ENCODE assay signal across 8 cellular contexts in the genomic region with DNA sequence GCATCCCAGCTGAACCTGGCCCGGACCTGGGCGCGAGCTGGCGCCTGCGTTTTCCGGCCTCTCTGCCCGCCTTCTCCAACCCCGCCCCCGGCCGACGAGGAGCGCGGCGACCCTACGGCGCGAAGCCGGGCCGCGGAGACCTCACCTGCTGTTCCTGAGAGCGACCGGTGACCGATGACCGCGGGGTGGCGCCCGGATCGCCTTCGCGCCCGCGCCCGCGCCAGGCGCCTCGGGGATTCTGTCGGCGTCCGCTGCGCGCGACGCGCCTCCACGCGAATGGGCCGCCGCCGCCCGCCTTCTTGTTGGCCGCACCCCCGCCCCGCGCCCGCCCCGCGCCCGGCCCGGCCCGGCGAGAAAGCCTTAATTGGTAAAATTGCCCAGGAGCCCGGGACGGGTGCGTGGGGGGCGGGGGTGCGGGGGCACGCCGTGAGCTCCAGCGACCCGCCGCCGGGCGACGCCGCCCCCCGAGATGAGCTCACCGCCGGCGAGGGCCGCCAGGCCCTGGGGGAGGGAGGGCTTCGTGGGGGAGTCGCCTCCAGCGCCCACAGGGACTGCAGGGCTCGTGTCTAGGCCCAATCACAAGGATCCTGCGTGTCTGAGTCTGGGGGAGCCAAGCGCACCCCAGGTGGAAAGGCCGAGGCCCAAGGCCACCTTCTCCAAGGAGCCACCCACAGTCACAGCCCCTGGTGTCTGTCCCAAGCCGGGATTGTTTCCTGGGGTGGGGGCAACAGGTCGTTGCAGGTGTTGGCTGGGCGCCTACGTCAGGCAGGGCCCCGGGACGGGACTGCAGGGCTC. TPM values are rescaled to one million over a fixed set of nuclear protein-coding genes. Genes with fewer than 3 reads are reported as not detected.
A peak's percentile ranks its signal among the peaks of the same experiment; 100 is the strongest.
DNase-seq lines count a peak whose midpoint lies in the region; ATAC-seq, FAIRE-seq and TF ChIP-seq lines count a peak whose summit lies in the region.

A gene with protein sequence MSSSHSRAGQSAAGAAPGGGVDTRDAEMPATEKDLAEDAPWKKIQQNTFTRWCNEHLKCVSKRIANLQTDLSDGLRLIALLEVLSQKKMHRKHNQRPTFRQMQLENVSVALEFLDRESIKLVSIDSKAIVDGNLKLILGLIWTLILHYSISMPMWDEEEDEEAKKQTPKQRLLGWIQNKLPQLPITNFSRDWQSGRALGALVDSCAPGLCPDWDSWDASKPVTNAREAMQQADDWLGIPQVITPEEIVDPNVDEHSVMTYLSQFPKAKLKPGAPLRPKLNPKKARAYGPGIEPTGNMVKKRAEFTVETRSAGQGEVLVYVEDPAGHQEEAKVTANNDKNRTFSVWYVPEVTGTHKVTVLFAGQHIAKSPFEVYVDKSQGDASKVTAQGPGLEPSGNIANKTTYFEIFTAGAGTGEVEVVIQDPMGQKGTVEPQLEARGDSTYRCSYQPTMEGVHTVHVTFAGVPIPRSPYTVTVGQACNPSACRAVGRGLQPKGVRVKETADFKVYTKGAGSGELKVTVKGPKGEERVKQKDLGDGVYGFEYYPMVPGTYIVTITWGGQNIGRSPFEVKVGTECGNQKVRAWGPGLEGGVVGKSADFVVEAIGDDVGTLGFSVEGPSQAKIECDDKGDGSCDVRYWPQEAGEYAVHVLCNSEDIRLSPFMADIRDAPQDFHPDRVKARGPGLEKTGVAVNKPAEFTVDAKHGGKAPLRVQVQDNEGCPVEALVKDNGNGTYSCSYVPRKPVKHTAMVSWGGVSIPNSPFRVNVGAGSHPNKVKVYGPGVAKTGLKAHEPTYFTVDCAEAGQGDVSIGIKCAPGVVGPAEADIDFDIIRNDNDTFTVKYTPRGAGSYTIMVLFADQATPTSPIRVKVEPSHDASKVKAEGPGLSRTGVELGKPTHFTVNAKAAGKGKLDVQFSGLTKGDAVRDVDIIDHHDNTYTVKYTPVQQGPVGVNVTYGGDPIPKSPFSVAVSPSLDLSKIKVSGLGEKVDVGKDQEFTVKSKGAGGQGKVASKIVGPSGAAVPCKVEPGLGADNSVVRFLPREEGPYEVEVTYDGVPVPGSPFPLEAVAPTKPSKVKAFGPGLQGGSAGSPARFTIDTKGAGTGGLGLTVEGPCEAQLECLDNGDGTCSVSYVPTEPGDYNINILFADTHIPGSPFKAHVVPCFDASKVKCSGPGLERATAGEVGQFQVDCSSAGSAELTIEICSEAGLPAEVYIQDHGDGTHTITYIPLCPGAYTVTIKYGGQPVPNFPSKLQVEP (N-terminal part only) (minus strand): TSS at position 274 of the 795 bp plus-strand sequence. CDS start 3,389 bp downstream, outside the sequence.

- no peak for TF ChIP-seq CTCF in CD4-positive, alpha-beta T cell (IDR thresholded peaks at IDR 0.05)
- TF ChIP-seq CTCF in HFF-Myc (IDR thresholded peaks at IDR 0.05; ENCODE audit: low read depth, low read length, missing control alignments) (no peak), osteocyte (IDR thresholded peaks at IDR 0.05) (no peak)

- POLR2A ChIA-PET in CD4-positive, alpha-beta T cell (lab: Charles Lee) = interaction anchor here (1.1 to 2.1 kb wide), 4 partner anchors 23 to 142 kb away, joined by 3 to 8 read pairs (median 4); partner anchors contain the start of gene RPL10

- H3K27me3 ChIP-seq in CD4-positive, alpha-beta T cell (ENCODE audit: control insufficient read depth, insufficient read depth, low read length) = no peaks in the 10 kb centered on the region

- peak in 1 of 10 experiments; percentile 32 for DNase-seq in CD4-positive, alpha-beta T cell
- DNase-seq in HFF-Myc (ENCODE audit: extremely low read depth, low read depth) = no peak
- peak; percentile 39 for DNase-seq in activated CD8-positive, alpha-beta memory T cell treated with anti-CD3 and anti-CD28 coated beads, Interleukin-2, amount 50 U/mL, for 4 hours
- DNase-seq in glomerular visceral epithelial cell (ENCODE audit: extremely low spot score) = peak; percentile 66
- DNase-seq in osteocyte (ENCODE audit: extremely low spot score, unreplicated experiment) = no peak
- DNase-seq in urothelium cell line (ENCODE audit: low spot score) = no peak

- peaks cover 13% of the 10 kb centered on the region for H3K4me1 Mint-ChIP-seq in CD4-positive, alpha-beta T cell (ENCODE audit: low read depth)
- H3K4me1 Mint-ChIP-seq in osteocyte (ENCODE audit: unreplicated experiment) = peaks cover 17% of the 10 kb centered on the region

- no peak for FAIRE-seq in urothelium cell line (lab: Jason Lieb, UNC)

- peak within 1 kb of the TSS; percentile 71 for H3K27ac Mint-ChIP-seq in CD4-positive, alpha-beta T cell
- H3K27ac Mint-ChIP-seq in osteocyte (ENCODE audit: unreplicated experiment) = peak within 1 kb of the TSS; percentile 81

- peaks cover 12% of the 10 kb centered on the region for H3K36me3 Mint-ChIP-seq in CD4-positive, alpha-beta T cell (ENCODE audit: low read depth)
- peaks cover 5% of the 10 kb centered on the region for H3K36me3 Mint-ChIP-seq in osteocyte (ENCODE audit: unreplicated experiment)

- H3K4me3 ChIP-seq in HFF-Myc (replicated peaks; ENCODE audit: low read depth, low read length) = peak within 1 kb of the TSS; percentile 54

- intact Hi-C loops in CD4-positive, alpha-beta T cell (cut with DNase I, micrococcal nuclease) = loop anchor here (5.0 to 10.0 kb wide), 3 partner anchors 47 to 360 kb away; partner anchors contain the start of genes IRAK1 (in 1 of the 2) and MECP2 (in 1 of the 2)

- peak within 1 kb of the TSS; percentile 83 for H3K4me3 Mint-ChIP-seq in CD4-positive, alpha-beta T cell
- H3K4me3 Mint-ChIP-seq in osteocyte (ENCODE audit: unreplicated experiment) = peak within 1 kb of the TSS; percentile 75

- CTCF ChIA-PET in CD4-positive, alpha-beta T cell (lab: Charles Lee) = interaction anchor here (2.1 kb wide), 1 partner anchor 54 kb away, joined by 7 read pairs; the partner anchor contains the start of gene ATP6AP1

- H3K27me3 Mint-ChIP-seq in CD4-positive, alpha-beta T cell = no peaks in the 10 kb centered on the region
- no peaks in the 10 kb centered on the region for H3K27me3 Mint-ChIP-seq in osteocyte (ENCODE audit: unreplicated experiment)

- no peak for ATAC-seq in CD4-positive, alpha-beta T cell (ENCODE audit: poor library complexity)
- ATAC-seq in GM18520 (IDR thresholded peaks at IDR 0.05; ENCODE audit: unreplicated experiment) = no peak
- ATAC-seq in HG02623 (IDR thresholded peaks at IDR 0.05; ENCODE audit: unreplicated experiment) = no peak

- H3K9me3 ChIP-seq in CD4-positive, alpha-beta T cell (ENCODE audit: control insufficient read depth, low read length) = no peaks in the 10 kb centered on the region

- no peak within 1 kb of the TSS for H3K27ac ChIP-seq in CD4-positive, alpha-beta T cell (ENCODE audit: low read depth, low read length)

- H3K9me3 Mint-ChIP-seq in CD4-positive, alpha-beta T cell = no peaks in the 10 kb centered on the region
- H3K9me3 Mint-ChIP-seq in osteocyte (ENCODE audit: unreplicated experiment) = no peaks in the 10 kb centered on the region

RNA-seq across cellular contexts. Expression of the gene that starts here (rescaled TPM):
- total RNA-seq in CD4-positive, alpha-beta T cell = 1,000 to 10,000 TPM; 1,012 to 1,022 TPM
- 2,024 and 2,203 TPM in 2 replicates for total RNA-seq in osteocyte

Comparison
In these comparisons a context has a peak if more than half of its experiments do, and no peak if none do; other contexts are left out.
1. DNase-seq: peak in activated CD8-positive, alpha-beta memory T cell treated with anti-CD3 and anti-CD28 coated beads, Interleukin-2, amount 50 U/mL, for 4 hours (single experiment) and glomerular visceral epithelial cell (single experiment); none in HFF-Myc (single experiment), osteocyte (single experiment) and urothelium cell line (single experiment).